In the genomic region with DNA sequence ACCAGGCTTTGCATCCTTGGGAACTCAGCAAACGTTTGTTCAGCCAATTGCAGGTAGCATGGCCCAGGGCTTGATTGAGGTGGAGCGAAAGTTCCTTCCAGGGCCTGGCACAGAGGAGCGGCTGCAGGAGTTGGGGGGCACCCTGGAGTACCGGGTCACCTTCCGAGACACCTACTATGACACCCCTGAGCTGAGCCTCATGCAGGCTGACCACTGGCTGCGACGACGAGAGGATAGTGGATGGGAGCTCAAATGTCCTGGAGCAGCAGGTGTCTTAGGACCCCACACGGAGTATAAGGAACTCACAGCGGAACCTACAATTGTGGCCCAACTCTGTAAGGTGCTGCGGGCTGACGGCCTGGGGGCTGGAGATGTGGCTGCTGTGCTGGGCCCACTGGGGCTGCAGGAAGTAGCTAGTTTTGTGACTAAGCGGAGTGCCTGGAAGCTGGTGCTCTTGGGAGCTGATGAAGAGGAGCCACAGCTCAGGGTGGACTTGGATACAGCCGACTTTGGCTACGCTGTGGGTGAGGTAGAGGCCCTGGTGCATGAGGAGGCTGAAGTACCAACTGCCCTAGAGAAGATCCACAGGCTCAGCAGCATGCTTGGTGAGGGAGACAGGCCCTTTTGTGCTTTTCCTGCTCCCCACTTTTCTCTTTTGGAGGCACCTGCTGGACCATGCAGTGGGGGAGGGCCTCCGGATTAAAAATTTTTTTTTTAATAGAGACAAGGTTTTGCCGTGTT, we compare ENCODE assay signal across 1 cellular context.
TF ChIP-seq lines count a peak whose summit lies in the region.

No MANE protein-coding gene starts in this region.

TF ChIP-seq in GM23338, 12 proteins besides CTCF, POLR2A, EP300 and RAD21 (continued from another document):
- no peak for TF ChIP-seq REST (IDR thresholded peaks at IDR 0.05; ENCODE audit: unreplicated experiment)
- no peak for TF ChIP-seq ZNF331 (CRISPR knock-in tag; IDR thresholded peaks at IDR 0.05; ENCODE audit: low read depth)
- no peak for TF ChIP-seq POLR2AphosphoS5 (IDR thresholded peaks at IDR 0.05; ENCODE audit: low read depth)
